12 cellular contexts compared by ENCODE assay signal in genomic region chr6:24980507-24981384, GRCh38. TPM values are rescaled to one million over a fixed set of nuclear protein-coding genes. Genes with fewer than 3 reads are reported as not detected.
DNase-seq lines count a peak whose midpoint lies in the region; ATAC-seq and TF ChIP-seq lines count a peak whose summit lies in the region.
"Had no signal": no experiment of that assay in that cellular context is flagged by ENCODE, and none has a peak within 500 bp of the region (broad histone marks: within the 10 kb centered on the region; RNA-seq: fewer than 3 reads in every experiment).

No MANE protein-coding gene starts in this region.

- H3K4me1 ChIP-seq in A673 (ENCODE audit: insufficient read depth, low read length, poor library complexity, severe bottlenecking), result peaks cover 22% of the 10 kb centered on the region
- H3K4me1 ChIP-seq in H9 (ENCODE audit: insufficient read depth, low read length), result peaks cover 20% of the 10 kb centered on the region; the same call in 1 of the 2 replicates
- peaks cover 0 to 15% of the 10 kb centered on the region in 2 donors for H3K4me1 ChIP-seq in left lung

- peak overlapping the region; percentile 60 for H3K27ac ChIP-seq in A673 (ENCODE audit: low read depth, low read length, poor library complexity, severe bottlenecking)
- H3K27ac ChIP-seq in H9 (ENCODE audit: insufficient read length, low read depth, low read length), result peak overlapping the region; percentile 95
- H3K27ac ChIP-seq in SK-N-MC, result peak overlapping the region; percentile 94
- H3K27ac ChIP-seq in left lung, result peak overlapping the region in 1 of 2 donors; percentile 37
- H3K27ac ChIP-seq: WERI-Rb-1 had no signal

- TF ChIP-seq CTCF in A673 (conservative IDR thresholded peaks at IDR 0.05; ENCODE audit: low read depth, low read length) (no peak), H9 (conservative IDR thresholded peaks at IDR 0.05) (no peak), left lung (IDR thresholded peaks at IDR 0.05) (no peak)

- WGBS in H9 (ENCODE audit: extremely low coverage, insufficient read length, low lambda C conversion rate), result no CpG with 5 or more reads among the region's 4 CpGs

- no peak overlapping the region for H2AFZ ChIP-seq in H9 (ENCODE audit: low read length)

- H3K27me3 ChIP-seq in A673 (replicated peaks; ENCODE audit: insufficient read depth, low read depth, low read length, poor library complexity) (no peaks in the 10 kb centered on the region), H9 (ENCODE audit: insufficient read depth, low read length) (no peaks in the 10 kb centered on the region), left lung (no peaks in the 10 kb centered on the region)

- H3K27ac Mint-ChIP-seq in H9, result peak overlapping the region; percentile 97 to 100 (median 99)

- H3K4me2 ChIP-seq in H9 (ENCODE audit: insufficient read depth, insufficient read length, low read length), result peak overlapping the region; percentile 1

- no peak overlapping the region for H3K56ac ChIP-seq in H9 (ENCODE audit: insufficient read length, low read depth, low read length)

- DNase-seq in A673 (ENCODE audit: low spot score) (peak; percentile 71), H9 (peak; percentile 67), SK-N-MC (ENCODE audit: low read depth, low spot score) (no peak), left lung (no peak), pons (ENCODE audit: low spot score) (no peak)
- DNase-seq: DMS79 treated with DMSO at 0.1 percent for 48 hours; posterior cingulate gyrus; stimulated activated CD8-positive, alpha-beta memory T cell treated with anti-CD3 and anti-CD28 coated beads, Interleukin-4, amount 100 ng/mL, for 48 hours; WERI-Rb-1 had no signal

- H3K9me3 Mint-ChIP-seq in H9, result no peaks in the 10 kb centered on the region; a peak in 1 of 5 replicates

- no peaks in the 10 kb centered on the region for H3K36me3 ChIP-seq in A673 (ENCODE audit: insufficient read depth, low read length, poor library complexity, severe bottlenecking)
- no peaks in the 10 kb centered on the region for H3K36me3 ChIP-seq in SK-N-MC (ENCODE audit: insufficient read depth, low read length)
- H3K36me3 ChIP-seq in left lung, result no peaks in the 10 kb centered on the region
- H3K36me3 ChIP-seq: WERI-Rb-1 had no signal

- H3K79me1 ChIP-seq in H9 (ENCODE audit: insufficient read depth, low read depth, low read length, poor library complexity, severe bottlenecking), result no peaks in the 10 kb centered on the region

- no peak overlapping the region for H2BK15ac ChIP-seq in H9 (ENCODE audit: low read depth, low read length)

- H3K79me2 ChIP-seq in H9 (ENCODE audit: insufficient read depth, low read length), result no peaks in the 10 kb centered on the region

- no peak overlapping the region for H2AK5ac ChIP-seq in H9 (ENCODE audit: insufficient read length, low read length)

- H3K9ac ChIP-seq in H9 (ENCODE audit: extremely low read depth, insufficient read length, low read length) (peak overlapping the region; percentile 66), SK-N-MC (ENCODE audit: insufficient read length) (peak overlapping the region; percentile 37)

- H4K5ac ChIP-seq in H9 (ENCODE audit: insufficient read length, low read depth, low read length), result peak overlapping the region; percentile 22

- ATAC-seq in left lung (peak; percentile 84), HG03571 (IDR thresholded peaks at IDR 0.05; ENCODE audit: unreplicated experiment) (no peak), HG03460 (IDR thresholded peaks at IDR 0.05; ENCODE audit: unreplicated experiment) (no peak), HG02588 (IDR thresholded peaks at IDR 0.05; ENCODE audit: unreplicated experiment) (no peak)

- H3K4me1 Mint-ChIP-seq in H9, result peaks cover 77 to 80% of the 10 kb centered on the region in 2 experiments

- H2BK120ac ChIP-seq in H9 (ENCODE audit: low read depth, low read length, poor library complexity, severe bottlenecking), result peak overlapping the region; percentile 27

- CTCF ChIA-PET in A673 (lab: Charles Lee), result no interaction called here

- no peak overlapping the region for H2BK12ac ChIP-seq in H9 (ENCODE audit: insufficient read length, low read depth, low read length)

- H3K4ac ChIP-seq in H9 (ENCODE audit: low read depth, low read length), result no peak overlapping the region

- no peak overlapping the region for H4K8ac ChIP-seq in H9 (replicated peaks; ENCODE audit: insufficient read length, low read depth, low read length)

- H3K14ac ChIP-seq in H9 (ENCODE audit: insufficient read depth, low read length), result no peak overlapping the region; the same call in none of the 2 replicates

- no peaks in the 10 kb centered on the region for H3K23me2 ChIP-seq in H9 (ENCODE audit: insufficient read length, low read depth, low read length, poor library complexity, severe bottlenecking)

- peak overlapping the region; percentile 31 to 73; a peak in 4 of 5 replicates for H3K4me3 Mint-ChIP-seq in H9

- intact Hi-C loops in A673 (cut with micrococcal nuclease; ENCODE audit: unreplicated experiment) (no loop called here), left lung (cut with DNase I) (no loop called here)

- H3T11ph ChIP-seq in H9 (ENCODE audit: low read length), result no peak overlapping the region

- H3K9me3 ChIP-seq in A673 (ENCODE audit: low read depth, low read length, poor library complexity, severe bottlenecking), result no peaks in the 10 kb centered on the region
- H3K9me3 ChIP-seq in H9 (ENCODE audit: control insufficient read depth, low read depth, low read length), result no peaks in the 10 kb centered on the region
- no peaks in the 10 kb centered on the region for H3K9me3 ChIP-seq in SK-N-MC (ENCODE audit: low read depth, low read length)
- no peaks in the 10 kb centered on the region for H3K9me3 ChIP-seq in left lung

- no peak overlapping the region for H4K91ac ChIP-seq in H9 (ENCODE audit: insufficient read length, low read depth, low read length)

- H2BK5ac ChIP-seq in H9 (ENCODE audit: insufficient read length, low read length), result peak overlapping the region; percentile 80

- H4K20me1 ChIP-seq in H9 (ENCODE audit: control insufficient read depth, insufficient read depth, insufficient read length), result no peaks in the 10 kb centered on the region

- H3K4me3 ChIP-seq in A673 (ENCODE audit: low read depth, low read length, poor library complexity, severe bottlenecking), result no peak overlapping the region
- peak overlapping the region; percentile 21; the same call in 1 of the 2 replicates for H3K4me3 ChIP-seq in SK-N-MC
- no peak overlapping the region for H3K4me3 ChIP-seq in left lung

- POLR2A ChIA-PET in A673 (lab: Charles Lee; ENCODE audit: low non-redundant PET), result no interaction called here

- no peak overlapping the region for H2BK20ac ChIP-seq in H9 (ENCODE audit: low read depth, low read length, poor library complexity, severe bottlenecking)

- H3K27me3 Mint-ChIP-seq in H9 (ENCODE audit: low read depth), result no peaks in the 10 kb centered on the region; the same call in 1 of the 2 replicates

- H3K23ac ChIP-seq in H9 (ENCODE audit: insufficient read length, low read depth, low read length), result no peak overlapping the region

- BruUV-seq in A673 (replicated peaks; lab: Mats Ljungman, UMichigan), result no TSS peak

- no peaks in the 10 kb centered on the region for H3K36me3 Mint-ChIP-seq in H9 (ENCODE audit: insufficient read depth in 1 of 3, low read depth in 3 of 3)

- H3K18ac ChIP-seq in H9 (ENCODE audit: insufficient read length, low read depth, low read length), result peak overlapping the region; percentile 62

RNA-seq across cellular contexts. Expression of gene RIPOR2, which starts 45.0 kb away (rescaled TPM):
- 0.17 and 0.37 TPM in 2 replicates for total RNA-seq in A673 (2021)
- 5.0 and 5.1 TPM in 2 replicates for total RNA-seq in H9 (2021)
- 10 to 100 TPM; 18.7 to 56.8 TPM for total RNA-seq in left lung

Comparison
In these comparisons a context has a peak if more than half of its experiments do, and no peak if none do; other contexts are left out.
1. DNase-seq: peak in A673 (single experiment) and H9 (single experiment); none in SK-N-MC (single experiment), left lung (0 of 2) and pons (single experiment).